In genomic region chr2:218344755-218345417, GRCh38 we compare ENCODE assay signal across 31 cellular contexts. TPM values are rescaled to one million over a fixed set of nuclear protein-coding genes. Genes with fewer than 3 reads are reported as not detected.
"Had no signal": no experiment of that assay in that cellular context is flagged by ENCODE, and none has a peak within 500 bp of the region (broad histone marks: within the 10 kb centered on the region; RNA-seq: fewer than 3 reads in every experiment).

No MANE protein-coding gene starts in this region.

- H3K4me1 ChIP-seq: SJCRH30 had no signal

- H3K4me2 ChIP-seq: PC-9 had no signal

- H3K27ac ChIP-seq: cardiac muscle cell, PC-9, SJCRH30, SK-N-MC, WERI-Rb-1 had no signal

- DNase-seq: activated CD4-positive, alpha-beta memory T cell treated with anti-CD3 and anti-CD28 coated beads, Interleukin-2, amount 10 ng/mL, durations not matched to agents 7 days and 5 days; activated CD4-positive, alpha-beta T cell treated with anti-CD3 and anti-CD28 coated beads for 1 hour; activated CD4-positive, alpha-beta T cell treated with anti-CD3 and anti-CD28 coated beads for 48 hours; activated CD4-positive, CD25-positive, alpha-beta regulatory T cell; activated CD8-positive, alpha-beta memory T cell treated with anti-CD3 and anti-CD28 coated beads for 24 hours; activated CD8-positive, alpha-beta memory T cell treated with anti-CD3 and anti-CD28 coated beads, Interleukin-2, amount 10 ng/mL, durations not matched to agents 7 days and 5 days; activated CD8-positive, alpha-beta memory T cell treated with anti-CD3 and anti-CD28 coated beads, Interleukin-2, amount 50 U/mL, for 48 hours; activated effector memory CD4-positive, alpha-beta T cell treated with Interleukin-2 at 50 U/mL for 16 hours; activated naive CD4-positive, alpha-beta T cell treated with anti-CD3 and anti-CD28 coated beads, Interleukin-2, amount 10 ng/mL, durations not matched to agents 7 days and 5 days; activated naive CD8-positive, alpha-beta T cell treated with anti-CD3 and anti-CD28 coated beads, Interleukin-2, amount 50 U/mL, for 24 hours; activated T-cell treated with anti-CD3 and anti-CD28 coated beads, Interleukin-2, amount 50 U/mL, for 48 hours; anterior cingulate cortex; Karpas-422; NCI-H1048; NCI-H1105 treated with DMSO at 0.1 percent for 48 hours; NCI-H1436 treated with DMSO at 0.1 percent for 48 hours; NCI-H1694 treated with DMSO at 0.1 percent for 48 hours; NCI-H2029; NCI-H345; NCI-H748 treated with DMSO at 0.1 percent for 48 hours; NK-92 treated with Interleukin-12 subunit alpha and Interleukin-12 subunit beta, amount 100 ng/mL, for 24 hours; PC-9; Right ventricle myocardium superior; SJCRH30; T1000; WERI-Rb-1 had no signal

- H2AFZ ChIP-seq: PC-9 had no signal

- H3K36me3 ChIP-seq: cardiac muscle cell, SJCRH30, WERI-Rb-1 had no signal

- H3K27me3 ChIP-seq: cardiac muscle cell, SJCRH30 had no signal

- H3K4me3 ChIP-seq: cardiac muscle cell, PC-9, SJCRH30, SK-N-MC had no signal

- ATAC-seq: activated CD8-positive, alpha-beta memory T cell treated with anti-CD3 and anti-CD28 coated beads, Interleukin-2, amount 10 ng/mL, durations not matched to agents 7 days and 5 days; activated naive CD8-positive, alpha-beta T cell treated with anti-CD3 and anti-CD28 coated beads, Interleukin-2, amount 50 U/mL, for 24 hours had no signal

- H3K9me3 ChIP-seq: SJCRH30 had no signal

RNA-seq across cellular contexts. Expression of gene CATIP, which starts 11.8 kb away (rescaled TPM):
- total RNA-seq: activated CD4-positive, alpha-beta memory T cell treated with anti-CD3 and anti-CD28 coated beads, Interleukin-2, amount 10 ng/mL, durations not matched to agents 7 days and 5 days; activated CD8-positive, alpha-beta memory T cell treated with anti-CD3 and anti-CD28 coated beads, Interleukin-2, amount 10 ng/mL, durations not matched to agents 7 days and 5 days; MCF 10A; Right ventricle myocardium superior; SJCRH30; T-helper 1 cell treated with Interleukin-12 subunit alpha and Interleukin-12 subunit beta and Interleukin-4 antibody, amounts not matched to agents 30 ng/mL and 1 ng/mL, for 36 hours; T-helper 2 cell treated with Interferon-gamma antibody and Interleukin-4, amounts not matched to agents 100 ng/mL and 5 ng/mL, for 36 hours had no signal
